26 cellular contexts compared by ENCODE assay signal in genomic region chr3:113234028-113234427, GRCh38. TPM values are rescaled to one million over a fixed set of nuclear protein-coding genes. Genes with fewer than 3 reads are reported as not detected.
DNase-seq lines count a peak whose midpoint lies in the region; ATAC-seq and TF ChIP-seq lines count a peak whose summit lies in the region.
"Had no signal": no experiment of that assay in that cellular context is flagged by ENCODE, and none has a peak within 500 bp of the region (broad histone marks: within the 10 kb centered on the region; RNA-seq: fewer than 3 reads in every experiment).

No MANE protein-coding gene starts in this region.

- H3K4me1 ChIP-seq in stomach (peaks cover 13 to 51% (median 32%) of the 10 kb centered on the region in 4 donors), HAP-1 (no peaks in the 10 kb centered on the region; the same call in 1 of the 2 replicates)

- H3K27me3 Mint-ChIP-seq in mesothelial cell of epicardium (ENCODE audit: low read depth) = no peaks in the 10 kb centered on the region

- no peak for TF ChIP-seq POLR2A in stomach (IDR thresholded peaks at IDR 0.05)

- TF ChIP-seq CTCF in epithelial cell of esophagus (IDR thresholded peaks at IDR 0.05; ENCODE audit: insufficient read depth, low read depth, low read length, missing control alignments) = no peak
- TF ChIP-seq CTCF in mesothelial cell of epicardium (IDR thresholded peaks at IDR 0.05; ENCODE audit: unreplicated experiment) = no peak
- no peak for TF ChIP-seq CTCF in stomach (IDR thresholded peaks at IDR 0.05)

- no peak for ATAC-seq in GM19397 (IDR thresholded peaks at IDR 0.05; ENCODE audit: unreplicated experiment)
- ATAC-seq: activated CD8-positive, alpha-beta memory T cell treated with anti-CD3 and anti-CD28 coated beads, Interleukin-2, amount 10 ng/mL, durations not matched to agents 7 days and 5 days; activated naive CD8-positive, alpha-beta T cell treated with anti-CD3 and anti-CD28 coated beads, Interleukin-2, amount 50 U/mL, for 24 hours; CD8-positive, alpha-beta T cell; GM12878; K562; naive thymus-derived CD8-positive, alpha-beta T cell; stimulated activated naive CD8-positive, alpha-beta T cell treated with anti-CD3 and anti-CD28 coated beads, Interleukin-15, Interleukin-2, amounts not matched to agents 100 U/mL and 50 U/mL, for 24 hours had no signal

- H3K4me3 ChIP-seq in SK-N-MC (no peak overlapping the region), epithelial cell of esophagus (ENCODE audit: low read length) (no peak overlapping the region), stomach (no peak overlapping the region), HAP-1 (no peak overlapping the region)
- H3K4me3 ChIP-seq: GM12878, K562, pancreas, smooth muscle cell had no signal

- no peaks in the 10 kb centered on the region for H3K36me3 ChIP-seq in SK-N-MC (ENCODE audit: insufficient read depth, low read length)
- H3K36me3 ChIP-seq in stomach = no peaks in the 10 kb centered on the region
- H3K36me3 ChIP-seq in HAP-1 (replicated peaks) = no peaks in the 10 kb centered on the region
- H3K36me3 ChIP-seq: pancreas had no signal

- peaks cover 57% of the 10 kb centered on the region for H3K4me1 Mint-ChIP-seq in mesothelial cell of epicardium
- H3K4me1 Mint-ChIP-seq: activated CD8-positive, alpha-beta memory T cell treated with anti-CD3 and anti-CD28 coated beads, Interleukin-2, amount 10 ng/mL, durations not matched to agents 7 days and 5 days; B cell; naive thymus-derived CD8-positive, alpha-beta T cell had no signal

- H3K27ac ChIP-seq in SK-N-MC (peak overlapping the region; percentile 37; the same call in 1 of the 2 replicates), stomach (peak overlapping the region in 3 of 5 donors; percentile 42 to 66 (median 48))
- H3K27ac ChIP-seq: pancreas had no signal

- TF ChIP-seq EP300 in stomach (IDR thresholded peaks at IDR 0.05) = no peak

- in situ Hi-C loops in HAP-1 (cut with MboI; ENCODE audit: low sequenced_read_pairs) = no loop called here

- H3K9me3 ChIP-seq in SK-N-MC (ENCODE audit: low read depth, low read length) (no peaks in the 10 kb centered on the region), stomach (no peaks in the 10 kb centered on the region), HAP-1 (no peaks in the 10 kb centered on the region)
- H3K9me3 ChIP-seq: pancreas had no signal

- no peaks in the 10 kb centered on the region for H3K9me3 Mint-ChIP-seq in mesothelial cell of epicardium
- H3K9me3 Mint-ChIP-seq: activated naive CD8-positive, alpha-beta T cell treated with anti-CD3 and anti-CD28 coated beads, Interleukin-2, amount 50 U/mL, for 24 hours; CD8-positive, alpha-beta T cell; dendritic cell treated with granulocyte-macrophage colony-stimulating factor and Interleukin-4, amounts not matched to agents 40 ng/mL and 50 ng/mL, for 4 days; H9; naive thymus-derived CD8-positive, alpha-beta T cell; T-helper 1 cell treated with Interleukin-12 subunit alpha and Interleukin-12 subunit beta and Interleukin-4 antibody, amounts not matched to agents 30 μg/mL and 1 μg/mL, for 36 hours had no signal

- no peak overlapping the region for H3K4me3 Mint-ChIP-seq in mesothelial cell of epicardium
- H3K4me3 Mint-ChIP-seq: activated CD8-positive, alpha-beta memory T cell treated with anti-CD3 and anti-CD28 coated beads, Interleukin-2, amount 10 ng/mL, durations not matched to agents 7 days and 5 days; activated naive CD8-positive, alpha-beta T cell treated with anti-CD3 and anti-CD28 coated beads, Interleukin-2, amount 50 U/mL, for 24 hours; B cell; CD8-positive, alpha-beta T cell; dendritic cell treated with granulocyte-macrophage colony-stimulating factor and Interleukin-4, amounts not matched to agents 40 ng/mL and 50 ng/mL, for 4 days; H9; naive thymus-derived CD8-positive, alpha-beta T cell; T-helper 1 cell treated with Interleukin-12 subunit alpha and Interleukin-12 subunit beta and Interleukin-4 antibody, amounts not matched to agents 30 μg/mL and 1 μg/mL, for 36 hours had no signal

- H3K36me3 Mint-ChIP-seq in mesothelial cell of epicardium = peaks cover 13% of the 10 kb centered on the region
- H3K36me3 Mint-ChIP-seq: activated CD8-positive, alpha-beta memory T cell treated with anti-CD3 and anti-CD28 coated beads, Interleukin-2, amount 10 ng/mL, durations not matched to agents 7 days and 5 days; CD8-positive, alpha-beta T cell; naive thymus-derived CD8-positive, alpha-beta T cell had no signal

- H3K27me3 ChIP-seq in stomach (no peaks in the 10 kb centered on the region), HAP-1 (ENCODE audit: low read depth) (no peaks in the 10 kb centered on the region)
- H3K27me3 ChIP-seq: pancreas had no signal

- DNase-seq in SK-N-MC (ENCODE audit: low read depth, low spot score) = no peak
- DNase-seq in epithelial cell of esophagus (ENCODE audit: low read depth) = peak; percentile 52
- no peak for DNase-seq in mesothelial cell of epicardium (ENCODE audit: low spot score in 2 of 2, unreplicated experiment in 2 of 2)
- DNase-seq in stomach = no peak
- no peak for DNase-seq in activated naive CD4-positive, alpha-beta T cell treated with anti-CD3 and anti-CD28 coated beads, Interleukin-2, amount 50 U/mL, for 16 hours
- DNase-seq in HAP-1 (ENCODE audit: low spot score in 2 of 2) = no peak
- DNase-seq in activated CD8-positive, alpha-beta memory T cell treated with anti-CD3 and anti-CD28 coated beads, Interleukin-2, amount 50 U/mL, for 4 hours = no peak
- DNase-seq: ACHN; activated CD4-positive, alpha-beta T cell treated with anti-CD3 and anti-CD28 coated beads, Interleukin-2, amount 50 U/mL, for 4 hours; activated CD8-positive, alpha-beta memory T cell treated with anti-CD3 and anti-CD28 coated beads, Interleukin-2, amount 10 ng/mL, durations not matched to agents 7 days and 5 days; activated naive CD8-positive, alpha-beta T cell treated with anti-CD3 and anti-CD28 coated beads, Interleukin-2, amount 50 U/mL, for 24 hours; activated T-cell treated with anti-CD3 and anti-CD28 coated beads, Interleukin-2, amount 50 U/mL, for 48 hours; CD8-positive, alpha-beta T cell; H9; naive thymus-derived CD8-positive, alpha-beta T cell; NCI-H2171; NCI-H510A treated with DMSO at 0.1 percent for 48 hours; pancreas; stimulated activated naive CD8-positive, alpha-beta T cell treated with anti-CD3 and anti-CD28 coated beads, Interleukin-15, Interleukin-2, amounts not matched to agents 100 U/mL and 50 U/mL, for 24 hours had no signal

- H3K9ac ChIP-seq in SK-N-MC (ENCODE audit: insufficient read length) = no peak overlapping the region

- WGBS in stomach, 5 donors = 76 to 82% (median 78%) methylated on average over 3 of the region's 3 CpGs

- peak overlapping the region; percentile 47 for H3K27ac Mint-ChIP-seq in mesothelial cell of epicardium
- H3K27ac Mint-ChIP-seq: activated CD8-positive, alpha-beta memory T cell treated with anti-CD3 and anti-CD28 coated beads, Interleukin-2, amount 10 ng/mL, durations not matched to agents 7 days and 5 days; activated naive CD8-positive, alpha-beta T cell treated with anti-CD3 and anti-CD28 coated beads, Interleukin-2, amount 50 U/mL, for 24 hours; B cell; CD8-positive, alpha-beta T cell; dendritic cell treated with granulocyte-macrophage colony-stimulating factor and Interleukin-4, amounts not matched to agents 40 ng/mL and 50 ng/mL, for 4 days; naive thymus-derived CD8-positive, alpha-beta T cell; T-helper 1 cell treated with Interleukin-12 subunit alpha and Interleukin-12 subunit beta and Interleukin-4 antibody, amounts not matched to agents 30 μg/mL and 1 μg/mL, for 36 hours had no signal

- intact Hi-C loops in stomach (cut with DNase I; ENCODE audit: low total_unique reads) = no loop called here

RNA-seq across cellular contexts. Expression of gene BOC, which starts 22.7 kb away (rescaled TPM):
- total RNA-seq in mesothelial cell of epicardium (76.1 to 85.3 TPM (median 79.3 TPM) in 3 replicates), stomach (10 to 100 TPM in 4 of 5 donors, 1 to 10 TPM in 1; 9.8 to 51.3 (median 32.2) TPM)
- 10 to 100 TPM in 1 of 3 donors, 1 to 10 TPM in 2; 5.2 to 17.5 (median 8.8) TPM for polyA plus RNA-seq in stomach
- total RNA-seq: activated CD8-positive, alpha-beta memory T cell treated with anti-CD3 and anti-CD28 coated beads, Interleukin-2, amount 10 ng/mL, durations not matched to agents 7 days and 5 days; CD8-positive, alpha-beta T cell; GM12878; K562; naive thymus-derived CD8-positive, alpha-beta T cell had no signal
- polyA plus RNA-seq: K562; naive thymus-derived CD8-positive, alpha-beta T cell had no signal
